Comparison of ENCODE assay signal across 6 cellular contexts in genomic region chr7:99499356-99499712, GRCh38. TPM values are rescaled to one million over a fixed set of nuclear protein-coding genes. Genes with fewer than 3 reads are reported as not detected.
DNase-seq lines count a peak whose midpoint lies in the region; ATAC-seq and TF ChIP-seq lines count a peak whose summit lies in the region.

No MANE protein-coding gene starts in this region.

- H3K9me3 ChIP-seq in OCI-LY1 (ENCODE audit: low read length), result peaks cover 2% of the 10 kb centered on the region
- no peaks in the 10 kb centered on the region for H3K9me3 ChIP-seq in testis

- peak overlapping the region; percentile 94 for H3K4me2 ChIP-seq in OCI-LY1 (ENCODE audit: low read length)

- H3F3A ChIP-seq in OCI-LY1 (ENCODE audit: insufficient read depth, low read length), result no peaks in the 10 kb centered on the region

- peaks cover 28% of the 10 kb centered on the region for H3K4me1 ChIP-seq in OCI-LY1 (ENCODE audit: insufficient read depth, low read length, severe bottlenecking)
- H3K4me1 ChIP-seq in testis, result peaks cover 11% of the 10 kb centered on the region

- peaks cover 42% of the 10 kb centered on the region for H3K36me3 ChIP-seq in OCI-LY1 (ENCODE audit: insufficient read depth, low read length)
- no peaks in the 10 kb centered on the region for H3K36me3 ChIP-seq in testis (ENCODE audit: low read depth, missing control alignments)

- peak overlapping the region; percentile 78 for H3K9ac ChIP-seq in OCI-LY1 (ENCODE audit: low read length)

- H3K27ac ChIP-seq in OCI-LY1 (ENCODE audit: low read depth, low read length, poor library complexity, severe bottlenecking) (peak overlapping the region; percentile 57), testis (peak overlapping the region; percentile 86 to 91)

- no peak overlapping the region for H2AFZ ChIP-seq in OCI-LY1 (ENCODE audit: low read length)

- ATAC-seq in GM19467 (IDR thresholded peaks at IDR 0.05; ENCODE audit: unreplicated experiment) (peak; percentile 4), GM21367 (IDR thresholded peaks at IDR 0.05; ENCODE audit: unreplicated experiment) (no peak)

- 0 to 2% methylated on average over 14 of the region's 14 CpGs for WGBS in testis, 2 donors

- intact Hi-C loops in testis (cut with DNase I; ENCODE audit: low total_unique reads), result no loop called here

- H4K20me1 ChIP-seq in OCI-LY1 (ENCODE audit: insufficient read depth, low read length), result peaks cover 3% of the 10 kb centered on the region; the same call in 1 of the 2 replicates

- no peaks in the 10 kb centered on the region for H3K9me2 ChIP-seq in OCI-LY1 (ENCODE audit: low read depth, low read length)

- no peaks in the 10 kb centered on the region for H3K27me3 ChIP-seq in OCI-LY1 (ENCODE audit: insufficient read depth, low read length)
- no peaks in the 10 kb centered on the region for H3K27me3 ChIP-seq in testis

- H3K79me2 ChIP-seq in OCI-LY1 (ENCODE audit: insufficient read depth, low read length), result peaks cover 33% of the 10 kb centered on the region

- H3K4me3 ChIP-seq in OCI-LY1 (ENCODE audit: low read depth, low read length, poor library complexity, severe bottlenecking) (peak overlapping the region; percentile 77), fibroblast of villous mesenchyme (ENCODE audit: low read depth, low read length) (peak overlapping the region; percentile 90), testis (peak overlapping the region; percentile 83 to 96)

- TF ChIP-seq CTCF in OCI-LY1 (IDR thresholded peaks at IDR 0.05; ENCODE audit: low read length), result no peak
- TF ChIP-seq CTCF in fibroblast of villous mesenchyme (IDR thresholded peaks at IDR 0.05; ENCODE audit: insufficient read depth, low read depth, low read length), result no peak
- no peak for TF ChIP-seq CTCF in testis (IDR thresholded peaks at IDR 0.05)

- no peak for TF ChIP-seq POLR2A in testis (IDR thresholded peaks at IDR 0.05)

- peak; percentile 21 for DNase-seq in fibroblast of villous mesenchyme (ENCODE audit: low read depth)
- DNase-seq in testis, result no peak
- DNase-seq in NCI-H2081 (lab: John Stamatoyannopoulos, UW), result no peak

RNA-seq across cellular contexts. Expression of gene ZNF394, which starts 0.7 kb away (rescaled TPM):
- total RNA-seq in fibroblast of villous mesenchyme (22.5 and 30.2 TPM in 2 replicates), testis (10 to 100 TPM; 45.3 to 65.0 TPM)
- polyA plus RNA-seq in testis (ENCODE audit: insufficient read depth, low read depth, low replicate concordance), result 24.6 TPM

RNA-seq across cellular contexts. Expression of gene ZKSCAN5, which starts 5.1 kb away (rescaled TPM):
- 11.6 and 17.7 TPM in 2 replicates for total RNA-seq in fibroblast of villous mesenchyme
- 10 to 100 TPM; 19.9 to 24.9 TPM for total RNA-seq in testis
- polyA plus RNA-seq in testis (ENCODE audit: insufficient read depth, low read depth, low replicate concordance), result 24.7 TPM

RNA-seq across cellular contexts. Expression of gene ZNF789, which starts 26.6 kb away (rescaled TPM):
- total RNA-seq in fibroblast of villous mesenchyme (9.3 and 11.7 TPM in 2 replicates), testis (10 to 100 TPM; 26.2 to 32.0 TPM)
- 30.9 TPM for polyA plus RNA-seq in testis (ENCODE audit: insufficient read depth, low read depth, low replicate concordance)

RNA-seq across cellular contexts. Expression of gene ATP5MF, which starts 33.4 kb away (rescaled TPM):
- total RNA-seq in fibroblast of villous mesenchyme (190 and 573 TPM in 2 replicates), testis (100 to 1,000 TPM; 582 to 769 TPM)
- 594 TPM for polyA plus RNA-seq in testis (ENCODE audit: insufficient read depth, low read depth, low replicate concordance)

RNA-seq across cellular contexts. Expression of gene FAM200A, which starts 52.6 kb away (rescaled TPM):
- total RNA-seq in fibroblast of villous mesenchyme (5.5 and 9.5 TPM in 2 replicates), testis (10 to 100 TPM in 1 of 2 donors, 1 to 10 TPM in 1; 9.2 to 11.5 TPM)
- 11.4 TPM for polyA plus RNA-seq in testis (ENCODE audit: insufficient read depth, low read depth, low replicate concordance)
